ENCODE assay signal across 14 cellular contexts in genomic region chr1:160451859-160452232, GRCh38. TPM values are rescaled to one million over a fixed set of nuclear protein-coding genes. Genes with fewer than 3 reads are reported as not detected.
DNase-seq lines count a peak whose midpoint lies in the region; ATAC-seq and TF ChIP-seq lines count a peak whose summit lies in the region.
"Had no signal": no experiment of that assay in that cellular context is flagged by ENCODE, and none has a peak within 500 bp of the region (broad histone marks: within the 10 kb centered on the region; RNA-seq: fewer than 3 reads in every experiment).

No MANE protein-coding gene starts in this region.

- H3K4me3 Mint-ChIP-seq in activated CD4-positive, alpha-beta T cell treated with anti-CD3 and anti-CD28 coated beads, Interleukin-2, amount 10 ng/mL, durations not matched to agents 7 days and 5 days: no peak overlapping the region

- H3K36me3 ChIP-seq in hepatocyte (replicated peaks; ENCODE audit: insufficient read depth, low read depth) (no peaks in the 10 kb centered on the region), Peyer's patch (no peaks in the 10 kb centered on the region)
- H3K36me3 ChIP-seq: ascending aorta, pancreas had no signal

- H3K27ac ChIP-seq in hepatocyte: peak overlapping the region; percentile 38
- H3K27ac ChIP-seq in Peyer's patch: peak overlapping the region in 1 of 4 donors; percentile 2
- H3K27ac ChIP-seq: ascending aorta, pancreas had no signal

- H3K27me3 ChIP-seq in hepatocyte (no peaks in the 10 kb centered on the region), Peyer's patch (no peaks in the 10 kb centered on the region)
- H3K27me3 ChIP-seq: ascending aorta, pancreas had no signal

- H3K9me2 ChIP-seq in hepatocyte (replicated peaks; ENCODE audit: insufficient read depth): no peaks in the 10 kb centered on the region

- TF ChIP-seq POLR2A in Peyer's patch (IDR thresholded peaks at IDR 0.05): no peak

- CTCF ChIA-PET in activated CD4-positive, alpha-beta T cell treated with anti-CD3 and anti-CD28 coated beads, Interleukin-2, amount 10 ng/mL, durations not matched to agents 7 days and 5 days (lab: Charles Lee): interaction anchor here (0.9 to 1.7 kb wide), 6 partner anchors 11 to 159 kb away, joined by 3 to 6 read pairs (median 3); no protein-coding TSS in a partner anchor

- peaks cover 57% of the 10 kb centered on the region for H3K4me1 Mint-ChIP-seq in activated CD4-positive, alpha-beta T cell treated with anti-CD3 and anti-CD28 coated beads, Interleukin-2, amount 10 ng/mL, durations not matched to agents 7 days and 5 days

- H3K27ac Mint-ChIP-seq in activated CD4-positive, alpha-beta T cell treated with anti-CD3 and anti-CD28 coated beads, Interleukin-2, amount 10 ng/mL, durations not matched to agents 7 days and 5 days: peak overlapping the region; percentile 51

- no peaks in the 10 kb centered on the region for H4K20me1 ChIP-seq in hepatocyte (ENCODE audit: insufficient read depth, poor library complexity, severe bottlenecking)

- peaks cover 8% of the 10 kb centered on the region for H3K9me3 Mint-ChIP-seq in activated CD4-positive, alpha-beta T cell treated with anti-CD3 and anti-CD28 coated beads, Interleukin-2, amount 10 ng/mL, durations not matched to agents 7 days and 5 days

- no peak for TF ChIP-seq CTCF in hepatocyte (IDR thresholded peaks at IDR 0.05; ENCODE audit: poor library complexity)
- no peak for TF ChIP-seq CTCF in Peyer's patch (IDR thresholded peaks at IDR 0.05)

- no peak overlapping the region for H3K4me3 ChIP-seq in hepatocyte
- H3K4me3 ChIP-seq in Peyer's patch: no peak overlapping the region
- H3K4me3 ChIP-seq: ascending aorta, lung, pancreas had no signal

- H3K9me3 ChIP-seq in hepatocyte (ENCODE audit: low read depth): no peaks in the 10 kb centered on the region
- no peaks in the 10 kb centered on the region for H3K9me3 ChIP-seq in Peyer's patch
- H3K9me3 ChIP-seq: ascending aorta, pancreas had no signal

- no peak overlapping the region for H3K4me2 ChIP-seq in hepatocyte

- ATAC-seq in GM21447 (IDR thresholded peaks at IDR 0.05; ENCODE audit: unreplicated experiment) (peak; percentile 33), HG03521 (IDR thresholded peaks at IDR 0.05; ENCODE audit: unreplicated experiment) (peak; percentile 29)

- WGBS in hepatocyte (ENCODE audit: low lambda C conversion rate, missing lambda C conversion rate): 85% methylated on average over 1 of the region's 1 CpG

- intact Hi-C loops in posterior cingulate gyrus (cut with DNase I): no loop called here

- no peak for DNase-seq in activated CD4-positive, alpha-beta T cell treated with anti-CD3 and anti-CD28 coated beads, Interleukin-2, amount 10 ng/mL, durations not matched to agents 7 days and 5 days
- DNase-seq in activated CD4-positive, alpha-beta T cell treated with anti-CD3 and anti-CD28 coated beads, Interleukin-2, amount 50 U/mL, for 48 hours: no peak
- DNase-seq in hepatocyte (ENCODE audit: low spot score) (no peak), posterior cingulate gyrus (no peak), Peyer's patch (no peak), COLO668 (lab: John Stamatoyannopoulos, UW; ENCODE audit: unreplicated experiment) (no peak)
- DNase-seq: KG1, NCI-H2227 treated with DMSO at 0.1 percent for 48 hours, pancreas, SHP77 had no signal

- no peak overlapping the region for H2AFZ ChIP-seq in hepatocyte

- no peaks in the 10 kb centered on the region for H3K27me3 Mint-ChIP-seq in activated CD4-positive, alpha-beta T cell treated with anti-CD3 and anti-CD28 coated beads, Interleukin-2, amount 10 ng/mL, durations not matched to agents 7 days and 5 days

- POLR2A ChIA-PET in activated CD4-positive, alpha-beta T cell treated with anti-CD3 and anti-CD28 coated beads, Interleukin-2, amount 10 ng/mL, durations not matched to agents 7 days and 5 days (lab: Charles Lee): interaction anchor here (1.0 kb wide), 1 partner anchor 68 kb away, joined by 3 read pairs; no protein-coding TSS in a partner anchor

- no peaks in the 10 kb centered on the region for H3K79me2 ChIP-seq in hepatocyte

- H3K4me1 ChIP-seq in hepatocyte (ENCODE audit: insufficient read depth): no peaks in the 10 kb centered on the region
- no peaks in the 10 kb centered on the region for H3K4me1 ChIP-seq in Peyer's patch
- H3K4me1 ChIP-seq: ascending aorta had no signal

- peaks cover 1% of the 10 kb centered on the region for H3K36me3 Mint-ChIP-seq in activated CD4-positive, alpha-beta T cell treated with anti-CD3 and anti-CD28 coated beads, Interleukin-2, amount 10 ng/mL, durations not matched to agents 7 days and 5 days (ENCODE audit: low read depth)

RNA-seq across cellular contexts. Expression of gene VANGL2, which starts 51.5 kb away (rescaled TPM):
- under 1 TPM in 1 of 2 experiments, not detected in 1; 0.04 TPM for total RNA-seq in activated CD4-positive, alpha-beta T cell treated with anti-CD3 and anti-CD28 coated beads, Interleukin-2, amount 10 ng/mL, durations not matched to agents 7 days and 5 days
- total RNA-seq in hepatocyte: 9.7 and 10.9 TPM in 2 replicates
- polyA plus RNA-seq in hepatocyte: 8.2 and 8.9 TPM in 2 replicates
- total RNA-seq in Peyer's patch: 1 to 10 TPM; 2.1 to 6.8 (median 4.1) TPM
